8 cellular contexts compared by ENCODE assay signal in genomic region chr6:13711726-13712484, GRCh38. TPM values are rescaled to one million over a fixed set of nuclear protein-coding genes. Genes with fewer than 3 reads are reported as not detected.
DNase-seq lines count a peak whose midpoint lies in the region; ATAC-seq and TF ChIP-seq lines count a peak whose summit lies in the region.

RANBP9 (minus strand) TSS chr6:13711835; CDS start chr6:13711505, 330 bp downstream.

- H3K4me1 ChIP-seq in esophagus muscularis mucosa, result peaks cover 17 to 36% (median 33%) of the 10 kb centered on the region in 4 donors

- WGBS in esophagus muscularis mucosa, result 1% methylated on average over 32 of the region's 102 CpGs

- H3K27ac ChIP-seq in esophagus muscularis mucosa (replicated peaks in 1 of 4), result peak within 1 kb of the TSS; percentile 89 to 97 (median 96)

- peak within 1 kb of the TSS; percentile 73 for H3K4me3 ChIP-seq in Jurkat, Clone E6-1 (ENCODE audit: low read length)
- H3K4me3 ChIP-seq in esophagus muscularis mucosa, result peak within 1 kb of the TSS; percentile 70 to 91 (median 90)

- no peaks in the 10 kb centered on the region for H3K36me3 ChIP-seq in esophagus muscularis mucosa

- H3K9me3 ChIP-seq in esophagus muscularis mucosa, result no peaks in the 10 kb centered on the region

- no peak for TF ChIP-seq CTCF in esophagus muscularis mucosa (IDR thresholded peaks at IDR 0.05)

- intact Hi-C loops in esophagus muscularis mucosa (cut with DNase I), result loop anchor here (1.0 to 5.0 kb wide), 4 partner anchors 21 to 100 kb away; partner anchors contain the start of genes MCUR1 and NOL7

- DNase-seq in DMS53 (lab: John Stamatoyannopoulos, UW), result peak; percentile 99
- peak; percentile 90 for DNase-seq in Jurkat, Clone E6-1 (ENCODE audit: low read depth, low spot score)
- DNase-seq in activated T-cell treated with anti-CD3 and anti-CD28 coated beads, Interleukin-2, amount 50 U/mL, for 48 hours, result peak; percentile 88 to 91
- DNase-seq in esophagus muscularis mucosa (ENCODE audit: extremely low spot score), result peak; percentile 94
- peak; percentile 92 for DNase-seq in myocyte (ENCODE audit: low read depth)
- DNase-seq in stimulated activated CD8-positive, alpha-beta memory T cell treated with anti-CD3 and anti-CD28 coated beads, Interleukin-7, amount 100 ng/mL, for 48 hours (ENCODE audit: extremely low read depth in 1 of 2, low read depth in 1 of 2), result peak; percentile 72 to 85

- H3K27me3 ChIP-seq in esophagus muscularis mucosa, result no peaks in the 10 kb centered on the region

- TF ChIP-seq EP300 in esophagus muscularis mucosa (IDR thresholded peaks at IDR 0.05), result no peak

- ATAC-seq in GM21619 (IDR thresholded peaks at IDR 0.05; ENCODE audit: unreplicated experiment), result peak; percentile 70

- peak; percentile 57 for TF ChIP-seq POLR2A in esophagus muscularis mucosa (IDR thresholded peaks at IDR 0.05; ENCODE audit: low read depth)

TF ChIP-seq in PFSK-1, 5 proteins besides CTCF, POLR2A, EP300 and RAD21:
- TF ChIP-seq FOXP2 (optimal IDR thresholded peaks at IDR 0.05; ENCODE audit: borderline replicate concordance, extremely low read depth, extremely low read length, insufficient read depth) (peak; percentile 43), SIN3A (IDR thresholded peaks at IDR 0.05; ENCODE audit: borderline replicate concordance, insufficient read depth, low read length) (peak; percentile 52; the same call in 1 of the 2 replicates), REST (IDR thresholded peaks at IDR 0.05; ENCODE audit: insufficient read depth in 1 of 2, low read depth in 2 of 2, low read length in 2 of 2) (no peak), POLR2AphosphoS5 (IDR thresholded peaks at IDR 0.05; ENCODE audit: low read depth, low read length) (peak; percentile 71; the same call in 1 of the 2 replicates), TAF1 (IDR thresholded peaks at IDR 0.05; ENCODE audit: borderline replicate concordance, insufficient read depth, low read length) (peak; percentile 43; the same call in 1 of the 2 replicates)

RNA-seq across cellular contexts. Expression of gene RANBP9, which starts in this region (rescaled TPM):
- 53.6 TPM for polyA plus RNA-seq in Jurkat, Clone E6-1 (2012; ENCODE audit: insufficient read depth, insufficient read length)
- 26.4 TPM for polyA plus RNA-seq in PFSK-1 (2012; ENCODE audit: insufficient read length, low read depth)
- total RNA-seq in esophagus muscularis mucosa, result 10 to 100 TPM; 29.3 to 57.1 (median 42.4) TPM
- 38.3 and 39.9 TPM in 2 replicates for total RNA-seq in myocyte
- 52.2 TPM for polyA plus RNA-seq in myocyte (2012)

Comparison
In these comparisons a context has a peak if more than half of its experiments do, and no peak if none do; other contexts are left out.
1. Peak in every context shown above with its lines: DNase-seq, ATAC-seq, H3K4me3 ChIP-seq and H3K27ac ChIP-seq.